In the genomic region with DNA sequence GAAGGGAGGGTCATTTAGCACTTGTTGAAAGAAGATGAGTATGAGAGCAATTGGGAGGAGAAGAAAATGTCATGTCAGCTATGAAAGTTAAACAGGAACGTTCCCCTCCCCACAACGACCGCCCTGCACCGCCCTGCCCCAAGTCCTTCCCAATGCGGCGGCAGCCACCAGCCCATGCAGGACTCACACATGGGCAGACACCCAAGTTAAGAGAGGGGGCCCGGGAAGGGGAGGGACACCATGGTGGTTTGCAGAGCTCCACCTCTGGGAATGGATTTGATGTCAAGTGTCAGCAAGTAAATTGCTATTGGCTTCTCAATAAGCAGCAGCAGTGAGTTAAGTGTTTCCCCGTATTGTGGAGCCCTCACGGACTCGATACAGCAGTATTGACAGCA, we compare ENCODE assay signal across 1 cellular context.
TF ChIP-seq lines count a peak whose summit lies in the region.

No MANE protein-coding gene starts in this region.

TF ChIP-seq in IMR-90, 13 proteins besides CTCF, POLR2A, EP300 and RAD21:
- no peak for TF ChIP-seq MAFK (IDR thresholded peaks at IDR 0.05; ENCODE audit: low read depth, low read length)
- TF ChIP-seq, protein P1, sequence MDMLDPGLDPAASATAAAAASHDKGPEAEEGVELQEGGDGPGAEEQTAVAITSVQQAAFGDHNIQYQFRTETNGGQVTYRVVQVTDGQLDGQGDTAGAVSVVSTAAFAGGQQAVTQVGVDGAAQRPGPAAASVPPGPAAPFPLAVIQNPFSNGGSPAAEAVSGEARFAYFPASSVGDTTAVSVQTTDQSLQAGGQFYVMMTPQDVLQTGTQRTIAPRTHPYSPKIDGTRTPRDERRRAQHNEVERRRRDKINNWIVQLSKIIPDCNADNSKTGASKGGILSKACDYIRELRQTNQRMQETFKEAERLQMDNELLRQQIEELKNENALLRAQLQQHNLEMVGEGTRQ (IDR thresholded peaks at IDR 0.05; ENCODE audit: low read depth, low read length) = no peak
- no peak for TF ChIP-seq RFX5 (IDR thresholded peaks at IDR 0.05; ENCODE audit: low read depth, low read length)
- TF ChIP-seq MXI1 (IDR thresholded peaks at IDR 0.05; ENCODE audit: borderline replicate concordance, low read depth, low read length) = no peak
- no peak for TF ChIP-seq CEBPB (IDR thresholded peaks at IDR 0.05; ENCODE audit: low read depth, low read length)
- no peak for TF ChIP-seq NFE2L2 (IDR thresholded peaks at IDR 0.05; ENCODE audit: low read depth, low read length)
- TF ChIP-seq BHLHE40 (IDR thresholded peaks at IDR 0.05; ENCODE audit: low read depth, low read length) = no peak
- no peak for TF ChIP-seq SMC3 (IDR thresholded peaks at IDR 0.05; ENCODE audit: low read depth, low read length)
- TF ChIP-seq FOS (IDR thresholded peaks at IDR 0.05; ENCODE audit: low read depth, low read length) = no peak
- TF ChIP-seq MAZ (IDR thresholded peaks at IDR 0.05; ENCODE audit: borderline replicate concordance, low read depth, low read length) = no peak
- TF ChIP-seq RCOR1 (IDR thresholded peaks at IDR 0.05; ENCODE audit: insufficient replicate concordance, low read length) = no peak
- TF ChIP-seq CHD1 (IDR thresholded peaks at IDR 0.05; ENCODE audit: low read depth, low read length) = no peak
